ENCODE assay signal across 12 cellular contexts in genomic region chr3:125050486-125051172, GRCh38. TPM values are rescaled to one million over a fixed set of nuclear protein-coding genes. Genes with fewer than 3 reads are reported as not detected.
DNase-seq lines count a peak whose midpoint lies in the region; ATAC-seq, FAIRE-seq and TF ChIP-seq lines count a peak whose summit lies in the region.
"Had no signal": no experiment of that assay in that cellular context is flagged by ENCODE, and none has a peak within 500 bp of the region (broad histone marks: within the 10 kb centered on the region; RNA-seq: fewer than 3 reads in every experiment).

No MANE protein-coding gene starts in this region.

- no peak for TF ChIP-seq POLR2A in GM12892 (IDR thresholded peaks at IDR 0.05; ENCODE audit: low read depth, low read length)

- TF ChIP-seq CTCF in osteoblast (IDR thresholded peaks at IDR 0.05; ENCODE audit: extremely low read depth, low read depth, low read length) (peak; percentile 9), hepatocyte (IDR thresholded peaks at IDR 0.05; ENCODE audit: poor library complexity) (no peak), Calu3 (IDR thresholded peaks at IDR 0.05; ENCODE audit: unreplicated experiment) (no peak)

- 81% methylated on average over 6 of the region's 6 CpGs for WGBS in hepatocyte (ENCODE audit: low lambda C conversion rate, missing lambda C conversion rate)

- intact Hi-C loops in Calu3 (cut with micrococcal nuclease; ENCODE audit: unreplicated experiment) = loop anchor here (10.0 kb wide), 1 partner anchor 126 kb away; no protein-coding TSS in a partner anchor

- no peaks in the 10 kb centered on the region for H3K27me3 Mint-ChIP-seq in central memory CD8-positive, alpha-beta T cell
- H3K27me3 Mint-ChIP-seq in Calu3 (ENCODE audit: unreplicated experiment) = peaks cover 84% of the 10 kb centered on the region
- H3K27me3 Mint-ChIP-seq: activated T-cell treated with anti-CD3 and anti-CD28 coated beads, Interleukin-2, amount 50 U/mL, for 24 hours; stimulated activated memory B cell treated with anti-CD40 and anti-IgM and Interleukin-4, amounts not matched to agents 10 μg/mL and 1 μg/mL and 100 μg/mL, for 72 hours had no signal

- H3K27ac ChIP-seq in osteoblast (ENCODE audit: low read depth, low read length) (peak overlapping the region; percentile 99), hepatocyte (no peak overlapping the region)

- FAIRE-seq in GM12892 (lab: Jason Lieb, UNC) = peak; percentile 24
- FAIRE-seq: TTC549 had no signal

- H3K79me2 ChIP-seq in osteoblast (ENCODE audit: insufficient read depth, low read length) (peaks cover 87% of the 10 kb centered on the region), hepatocyte (peaks cover 52% of the 10 kb centered on the region)

- peaks cover 50% of the 10 kb centered on the region for H3K4me1 ChIP-seq in osteoblast (ENCODE audit: insufficient read depth, low read length)
- H3K4me1 ChIP-seq in hepatocyte (ENCODE audit: insufficient read depth) = peaks cover 19% of the 10 kb centered on the region

- DNase-seq in GM12892 (ENCODE audit: insufficient read length) = no peak
- DNase-seq in NCI-H187 treated with DMSO at 0.1 percent for 48 hours (lab: John Stamatoyannopoulos, UW) = peak; percentile 85
- no peak for DNase-seq in central memory CD8-positive, alpha-beta T cell (ENCODE audit: low spot score in 2 of 2)
- DNase-seq in osteoblast (ENCODE audit: insufficient read length, low spot score, missing footprints) = no peak
- no peak for DNase-seq in hepatocyte (ENCODE audit: low spot score)
- DNase-seq in Calu3 = no peak
- no peak for DNase-seq in MG63
- DNase-seq: activated T-cell treated with anti-CD3 and anti-CD28 coated beads, Interleukin-2, amount 50 U/mL, for 24 hours; left cardiac atrium had no signal

- peaks cover 16% of the 10 kb centered on the region for H3K36me3 Mint-ChIP-seq in central memory CD8-positive, alpha-beta T cell (ENCODE audit: insufficient read depth)
- peaks cover 6% of the 10 kb centered on the region for H3K36me3 Mint-ChIP-seq in Calu3 (ENCODE audit: insufficient read depth, unreplicated experiment)

- no peaks in the 10 kb centered on the region for H3K27me3 ChIP-seq in osteoblast (ENCODE audit: insufficient read depth, low read length)
- no peaks in the 10 kb centered on the region for H3K27me3 ChIP-seq in hepatocyte
- H3K27me3 ChIP-seq in MG63 = no peaks in the 10 kb centered on the region

- no TSS peak for BruUV-seq in Calu3 (replicated peaks; lab: Mats Ljungman, UMichigan)

- H3K4me3 Mint-ChIP-seq in central memory CD8-positive, alpha-beta T cell = peak overlapping the region; percentile 99
- no peak overlapping the region for H3K4me3 Mint-ChIP-seq in Calu3 (ENCODE audit: low read depth, unreplicated experiment)

- ATAC-seq in central memory CD8-positive, alpha-beta T cell (replicated peaks; ENCODE audit: extremely low read depth, poor library complexity, severe bottlenecking) = no peak
- no peak for ATAC-seq in GM18868 (IDR thresholded peaks at IDR 0.05; ENCODE audit: unreplicated experiment)
- ATAC-seq: left cardiac atrium; stimulated activated memory B cell treated with anti-CD40 and anti-IgM and Interleukin-4, amounts not matched to agents 10 μg/mL and 1 μg/mL and 100 μg/mL, for 72 hours had no signal

- H3K9me3 ChIP-seq in osteoblast (ENCODE audit: low read depth, low read length) (no peaks in the 10 kb centered on the region), hepatocyte (ENCODE audit: low read depth) (no peaks in the 10 kb centered on the region), MG63 (no peaks in the 10 kb centered on the region)

- H3K4me3 ChIP-seq in osteoblast (ENCODE audit: insufficient read depth, low read length) (no peak overlapping the region), hepatocyte (no peak overlapping the region), MG63 (no peak overlapping the region)

- peaks cover 71% of the 10 kb centered on the region for H3K4me1 Mint-ChIP-seq in central memory CD8-positive, alpha-beta T cell
- H3K4me1 Mint-ChIP-seq in Calu3 (ENCODE audit: low read depth, unreplicated experiment) = peaks cover 10% of the 10 kb centered on the region

- no peaks in the 10 kb centered on the region for H3K9me3 Mint-ChIP-seq in central memory CD8-positive, alpha-beta T cell
- no peaks in the 10 kb centered on the region for H3K9me3 Mint-ChIP-seq in Calu3 (ENCODE audit: low read depth, unreplicated experiment)
- H3K9me3 Mint-ChIP-seq: activated T-cell treated with anti-CD3 and anti-CD28 coated beads, Interleukin-2, amount 50 U/mL, for 24 hours; stimulated activated memory B cell treated with anti-CD40 and anti-IgM and Interleukin-4, amounts not matched to agents 10 μg/mL and 1 μg/mL and 100 μg/mL, for 72 hours had no signal

- H3K36me3 ChIP-seq in osteoblast (ENCODE audit: insufficient read depth, low read length) (peaks cover 50% of the 10 kb centered on the region), hepatocyte (replicated peaks; ENCODE audit: insufficient read depth, low read depth) (no peaks in the 10 kb centered on the region), MG63 (peaks cover 79% of the 10 kb centered on the region)

- peak overlapping the region; percentile 79 for H3K4me2 ChIP-seq in osteoblast (ENCODE audit: insufficient read depth, low read length)
- H3K4me2 ChIP-seq in hepatocyte = no peak overlapping the region

- peak overlapping the region; percentile 80 for H3K27ac Mint-ChIP-seq in central memory CD8-positive, alpha-beta T cell (ENCODE audit: low read depth)
- no peak overlapping the region for H3K27ac Mint-ChIP-seq in Calu3 (ENCODE audit: unreplicated experiment)

- H2AFZ ChIP-seq in osteoblast (ENCODE audit: low read length) (no peak overlapping the region), hepatocyte (no peak overlapping the region)

- CTCF ChIA-PET in Calu3 (lab: Charles Lee) = no interaction called here

- H4K20me1 ChIP-seq in osteoblast (ENCODE audit: insufficient read depth, low read length) (peaks cover 55% of the 10 kb centered on the region), hepatocyte (ENCODE audit: insufficient read depth, poor library complexity, severe bottlenecking) (peaks cover 9% of the 10 kb centered on the region)

- no peaks in the 10 kb centered on the region for H3K9me2 ChIP-seq in hepatocyte (replicated peaks; ENCODE audit: insufficient read depth)

RNA-seq across cellular contexts. Expression of gene HEG1, which starts 5.2 kb away (rescaled TPM):
- 13.3 TPM for polyA plus RNA-seq in GM12892 (2012; ENCODE audit: missing spikeins)
- 114 and 117 TPM in 2 replicates for total RNA-seq in osteoblast
- total RNA-seq in hepatocyte = 25.1 and 27.2 TPM in 2 replicates
- 22.5 and 27.3 TPM in 2 replicates for polyA plus RNA-seq in hepatocyte
- total RNA-seq in Calu3 (2022) = 0.51 and 0.97 TPM in 2 replicates
- 75.1 and 105 TPM in 2 replicates for total RNA-seq in MG63 (2014; rRNA removed; shearing (Covaris generic); ENCODE audit: low replicate concordance)

Comparison
In these comparisons a context has a peak if more than half of its experiments do, and no peak if none do; other contexts are left out.
1. RNA of gene HEG1, which starts 5.2 kb away (total RNA-seq): 114 to 117 TPM in osteoblast, 75.1 to 105 TPM in MG63 and 25.1 to 27.2 TPM in hepatocyte; 0.51 to 0.97 TPM in Calu3; every median in the first group is over 10 times any median in the second.